In genomic region chr6:11467364-11467763, GRCh38 we compare ENCODE assay signal across 1 cellular context.
TF ChIP-seq lines count a peak whose summit lies in the region.

No MANE protein-coding gene starts in this region.

TF ChIP-seq in GM12878, 131 proteins besides CTCF, POLR2A, EP300 and RAD21 (continued from another document and continues in another):
- TF ChIP-seq USF2 (IDR thresholded peaks at IDR 0.05; ENCODE audit: borderline replicate concordance, low read depth, low read length) (no peak), NKRF (conservative IDR thresholded peaks at IDR 0.05) (no peak), NR2C2 (IDR thresholded peaks at IDR 0.05; ENCODE audit: borderline replicate concordance, control insufficient read depth, insufficient read length, low read depth) (no peak), MYB (IDR thresholded peaks at IDR 0.05; ENCODE audit: borderline replicate concordance, low read depth, low read length) (no peak), MTA3 (IDR thresholded peaks at IDR 0.05; ENCODE audit: borderline replicate concordance, low read length) (no peak), BHLHE40 (IDR thresholded peaks at IDR 0.05; ENCODE audit: borderline replicate concordance in 1 of 2, low read depth in 2 of 2, low read length in 1 of 2) (no peak), DPF2 (IDR thresholded peaks at IDR 0.05) (peak; percentile 33; the same call in 1 of the 2 replicates), BCLAF1 (IDR thresholded peaks at IDR 0.05) (no peak), SMAD5 (IDR thresholded peaks at IDR 0.05; ENCODE audit: low read depth) (no peak), ELK1 (IDR thresholded peaks at IDR 0.05; ENCODE audit: low read depth, low read length) (no peak), RBBP5 (conservative IDR thresholded peaks at IDR 0.05) (no peak), GATAD2B (conservative IDR thresholded peaks at IDR 0.05; ENCODE audit: low read depth) (peak; percentile 84; the same call in 1 of the 2 replicates), SUZ12 (IDR thresholded peaks at IDR 0.05; ENCODE audit: unreplicated experiment) (no peak), JUNB (IDR thresholded peaks at IDR 0.05) (peak; percentile 17; the same call in 1 of the 2 replicates), SKIL (IDR thresholded peaks at IDR 0.05; ENCODE audit: low read depth, poor library complexity, severe bottlenecking) (no peak), TCF12 (IDR thresholded peaks at IDR 0.05; ENCODE audit: low read depth, low read length) (peak; percentile 72), ZBTB11 (CRISPR knock-in tag; IDR thresholded peaks at IDR 0.05) (no peak), YY1 (IDR thresholded peaks at IDR 0.05; ENCODE audit: low read depth, low read length) (0 out of 2 replicates have a peak, but pooled peaks have one; percentile 26), ETV6 (conservative IDR thresholded peaks at IDR 0.05 in 1 of 2, IDR thresholded peaks at IDR 0.05 in 1 of 2; ENCODE audit: borderline replicate concordance in 1 of 2, low read depth in 1 of 2) (0 out of 4 replicates have a peak, but pooled peaks of 1 of the 2 experiments have one; percentile 17), HDAC6 (IDR thresholded peaks at IDR 0.05; ENCODE audit: unreplicated experiment) (no peak), ZNF274 (IDR thresholded peaks at IDR 0.05; ENCODE audit: insufficient read depth, insufficient read length) (no peak), WRNIP1 (IDR thresholded peaks at IDR 0.05; ENCODE audit: borderline replicate concordance, low read depth, low read length) (no peak), TBL1XR1 (IDR thresholded peaks at IDR 0.05; ENCODE audit: low read depth, low read length) (no peak), EED (IDR thresholded peaks at IDR 0.05; ENCODE audit: low read depth) (no peak), HDGF (IDR thresholded peaks at IDR 0.05) (no peak), SMC3 (IDR thresholded peaks at IDR 0.05; ENCODE audit: borderline replicate concordance, low read length) (no peak), CUX1 (IDR thresholded peaks at IDR 0.05; ENCODE audit: insufficient replicate concordance, low read depth, low read length) (peak; percentile 95), E2F4 (IDR thresholded peaks at IDR 0.05; ENCODE audit: low read depth, low read length) (no peak), FOXM1 (IDR thresholded peaks at IDR 0.05; ENCODE audit: low read depth, low read length) (no peak), ATF2 (IDR thresholded peaks at IDR 0.05; ENCODE audit: low read length) (peak; percentile 99), HDAC2 (IDR thresholded peaks at IDR 0.05) (no peak), PBX3 (IDR thresholded peaks at IDR 0.05; ENCODE audit: insufficient replicate concordance, low read depth, low read length) (no peak)
